Comparison of ENCODE assay signal across 18 cellular contexts in genomic region chr1:10932088-10932487, GRCh38.
A peak's percentile ranks its signal among the peaks of the same experiment; 100 is the strongest.
DNase-seq lines count a peak whose midpoint lies in the region; ATAC-seq lines count a peak whose summit lies in the region.
"Had no signal": no experiment of that assay in that cellular context is flagged by ENCODE, and none has a peak within 500 bp of the region (broad histone marks: within the 10 kb centered on the region; RNA-seq: fewer than 3 reads in every experiment).

No MANE protein-coding gene starts in this region.

- H3K27ac Mint-ChIP-seq in T-helper 2 cell treated with Interferon-gamma antibody and Interleukin-4, amounts not matched to agents 5 μg/mL and 100 μg/mL, for 36 hours, result peak overlapping the region; percentile 64
- H3K27ac Mint-ChIP-seq in effector memory CD8-positive, alpha-beta T cell, result peak overlapping the region; percentile 39 to 57
- H3K27ac Mint-ChIP-seq: HFFc6, neural progenitor cell had no signal

- no peak overlapping the region for H3K4me3 ChIP-seq in Jurkat, Clone E6-1 (ENCODE audit: low read length)
- H3K4me3 ChIP-seq: body of pancreas, lung, neural progenitor cell, sigmoid colon, tibial artery had no signal

- DNase-seq in SKM-1 treated with dmso at 0.1 percent for 144 hours (lab: John Stamatoyannopoulos, UW; ENCODE audit: unreplicated experiment) (peak; percentile 42), SKM-1 (lab: John Stamatoyannopoulos, UW; ENCODE audit: unreplicated experiment) (no peak), cerebellar nuclear complex (lab: John Stamatoyannopoulos, UW) (no peak), NCI-H748 (lab: John Stamatoyannopoulos, UW; ENCODE audit: unreplicated experiment) (no peak)
- peak; percentile 98 for DNase-seq in Jurkat, Clone E6-1 (ENCODE audit: low read depth, low spot score)
- peak; percentile 39 for DNase-seq in T-helper 2 cell treated with Interferon-gamma antibody and Interleukin-4, amounts not matched to agents 5 μg/mL and 100 μg/mL, for 36 hours (ENCODE audit: low spot score)
- DNase-seq in effector memory CD8-positive, alpha-beta T cell, result no peak
- DNase-seq: activated CD8-positive, alpha-beta memory T cell treated with anti-CD3 and anti-CD28 coated beads, Interleukin-2, amount 50 U/mL, for 4 hours; body of pancreas; HFFc6; NCI-H1105; NCI-H2227 treated with DMSO at 0.1 percent for 48 hours; sigmoid colon; tibial artery had no signal

- peaks cover 20% of the 10 kb centered on the region for H3K9me3 Mint-ChIP-seq in T-helper 2 cell treated with Interferon-gamma antibody and Interleukin-4, amounts not matched to agents 5 μg/mL and 100 μg/mL, for 36 hours
- no peaks in the 10 kb centered on the region for H3K9me3 Mint-ChIP-seq in effector memory CD8-positive, alpha-beta T cell

- ATAC-seq in effector memory CD8-positive, alpha-beta T cell (replicated peaks), result peak; percentile 71
- no peak for ATAC-seq in HG03175 (IDR thresholded peaks at IDR 0.05; ENCODE audit: unreplicated experiment)
- ATAC-seq: body of pancreas, Panc1 had no signal

- peaks cover 1% of the 10 kb centered on the region for H3K36me3 Mint-ChIP-seq in T-helper 2 cell treated with Interferon-gamma antibody and Interleukin-4, amounts not matched to agents 5 μg/mL and 100 μg/mL, for 36 hours (ENCODE audit: low read depth)
- H3K36me3 Mint-ChIP-seq in effector memory CD8-positive, alpha-beta T cell (ENCODE audit: insufficient read depth), result no peaks in the 10 kb centered on the region
- H3K36me3 Mint-ChIP-seq: neural progenitor cell had no signal

- no peak overlapping the region for H3K4me3 Mint-ChIP-seq in T-helper 2 cell treated with Interferon-gamma antibody and Interleukin-4, amounts not matched to agents 5 μg/mL and 100 μg/mL, for 36 hours
- H3K4me3 Mint-ChIP-seq in effector memory CD8-positive, alpha-beta T cell, result peak overlapping the region in 1 of 2 donors; percentile 13
- H3K4me3 Mint-ChIP-seq: HFFc6, neural progenitor cell had no signal

- H3K27me3 Mint-ChIP-seq in T-helper 2 cell treated with Interferon-gamma antibody and Interleukin-4, amounts not matched to agents 5 μg/mL and 100 μg/mL, for 36 hours (ENCODE audit: low read depth), result peaks cover 16% of the 10 kb centered on the region
- H3K27me3 Mint-ChIP-seq in effector memory CD8-positive, alpha-beta T cell, result peaks cover 0 to 6% of the 10 kb centered on the region in 2 donors

- H3K4me1 Mint-ChIP-seq in T-helper 2 cell treated with Interferon-gamma antibody and Interleukin-4, amounts not matched to agents 5 μg/mL and 100 μg/mL, for 36 hours (ENCODE audit: low read depth), result peaks cover 8% of the 10 kb centered on the region
- peaks cover 5 to 6% of the 10 kb centered on the region in 2 donors for H3K4me1 Mint-ChIP-seq in effector memory CD8-positive, alpha-beta T cell (ENCODE audit: low read depth in 2 of 2)

Comparison
In these comparisons a context has a peak if more than half of its experiments do, and no peak if none do; other contexts are left out.
1. DNase-seq: peak in SKM-1 treated with dmso at 0.1 percent for 144 hours (single experiment), Jurkat, Clone E6-1 (single experiment) and T-helper 2 cell treated with Interferon-gamma antibody and Interleukin-4, amounts not matched to agents 5 μg/mL and 100 μg/mL, for 36 hours (single experiment); none in SKM-1 (single experiment), effector memory CD8-positive, alpha-beta T cell (0 of 3), cerebellar nuclear complex (0 of 2) and NCI-H748 (single experiment).